In genomic region chr7:99224263-99224947, GRCh38 we compare ENCODE assay signal across 11 cellular contexts. TPM values are rescaled to one million over a fixed set of nuclear protein-coding genes. Genes with fewer than 3 reads are reported as not detected.
DNase-seq lines count a peak whose midpoint lies in the region; ATAC-seq and TF ChIP-seq lines count a peak whose summit lies in the region.
"Had no signal": no experiment of that assay in that cellular context is flagged by ENCODE, and none has a peak within 500 bp of the region (broad histone marks: within the 10 kb centered on the region; RNA-seq: fewer than 3 reads in every experiment).

No MANE protein-coding gene starts in this region.

- no peak overlapping the region for H4K5ac ChIP-seq in IMR-90 (ENCODE audit: low read depth, low read length)

- H3K4me2 ChIP-seq in IMR-90 (ENCODE audit: low read depth, low read length): no peak overlapping the region

- no peaks in the 10 kb centered on the region for H3K36me3 ChIP-seq in IMR-90 (ENCODE audit: control insufficient read depth, insufficient read depth, low read length)
- H3K36me3 ChIP-seq: WERI-Rb-1 had no signal

- DNase-seq in EH (ENCODE audit: low read depth): peak; percentile 42
- peak; percentile 51 for DNase-seq in IMR-90
- peak; percentile 38 for DNase-seq in activated CD4-positive, alpha-beta memory T cell treated with anti-CD3 and anti-CD28 coated beads for 36 hours
- DNase-seq in myocyte (ENCODE audit: low read depth): peak; percentile 95
- no peak for DNase-seq in cortex of kidney (lab: John Stamatoyannopoulos, UW)
- DNase-seq: WERI-Rb-1 had no signal

- H3K27ac ChIP-seq in IMR-90 (ENCODE audit: insufficient read depth, low read length): no peak overlapping the region
- H3K27ac ChIP-seq: WERI-Rb-1 had no signal

- H3K9ac ChIP-seq in IMR-90 (ENCODE audit: low read depth, low read length): no peak overlapping the region

- TF ChIP-seq POLR2A in IMR-90 (IDR thresholded peaks at IDR 0.05; ENCODE audit: low read depth, low read length): no peak

- TF ChIP-seq RAD21 in IMR-90 (IDR thresholded peaks at IDR 0.05; ENCODE audit: low read length): no peak

- dilution Hi-C loops in IMR-90 (cut with HindIII; ENCODE audit: low sequenced_read_pairs, unreplicated experiment): no loop called here

- H2AFZ ChIP-seq in IMR-90 (replicated peaks; ENCODE audit: low read length, poor library complexity): peak overlapping the region; percentile 67

- POLR2A ChIA-PET in IMR-90 (lab: Charles Lee; ENCODE audit: unreplicated experiment): no interaction called here
- POLR2A ChIA-PET in activated CD4-positive, alpha-beta memory T cell treated with anti-CD3 and anti-CD28 coated beads for 36 hours (lab: Charles Lee): no interaction called here

- no peak overlapping the region for H2AK5ac ChIP-seq in IMR-90 (ENCODE audit: low read depth, low read length)

- no peak overlapping the region for H2BK120ac ChIP-seq in IMR-90 (ENCODE audit: low read depth, low read length)

- H3K27me3 ChIP-seq in IMR-90 (ENCODE audit: control insufficient read depth, insufficient read depth, low read length): peaks cover under 1% of the 10 kb centered on the region; the same call in 1 of the 2 replicates

- 96% methylated on average over 4 of the region's 15 CpGs; no CpG with 5 or more reads in 1 of the 2 experiments for WGBS in IMR-90 (ENCODE audit: extremely low coverage in 2 of 2, insufficient read length in 1 of 2), 2 experiments

- H3K27ac Mint-ChIP-seq in activated CD4-positive, alpha-beta memory T cell treated with anti-CD3 and anti-CD28 coated beads for 36 hours: no peak overlapping the region

- no peaks in the 10 kb centered on the region for H3K9me3 Mint-ChIP-seq in activated CD4-positive, alpha-beta memory T cell treated with anti-CD3 and anti-CD28 coated beads for 36 hours

- ATAC-seq in IMR-90 (ENCODE audit: low read depth) (no peak; the same call in 1 of the 2 replicates), HG02588 (IDR thresholded peaks at IDR 0.05; ENCODE audit: unreplicated experiment) (no peak), GM21367 (IDR thresholded peaks at IDR 0.05; ENCODE audit: unreplicated experiment) (no peak)

- no peak overlapping the region for H3K56ac ChIP-seq in IMR-90 (ENCODE audit: extremely low read depth, insufficient read depth, low read length)

- TF ChIP-seq CTCF in IMR-90 (conservative IDR thresholded peaks at IDR 0.05; ENCODE audit: low read depth, low read length): no peak

- H2BK15ac ChIP-seq in IMR-90 (ENCODE audit: low read depth, low read length): no peak overlapping the region

- no peaks in the 10 kb centered on the region for H4K20me1 ChIP-seq in IMR-90 (ENCODE audit: insufficient read depth, low read length)

- no peak overlapping the region for H2BK5ac ChIP-seq in IMR-90 (ENCODE audit: low read depth, low read length, poor library complexity, severe bottlenecking)

- intact Hi-C loops in IMR-90 (cut with micrococcal nuclease): no loop called here
- intact Hi-C loops in activated CD4-positive, alpha-beta memory T cell treated with anti-CD3 and anti-CD28 coated beads for 36 hours (cut with micrococcal nuclease): no loop called here

- H2AK9ac ChIP-seq in IMR-90 (replicated peaks; ENCODE audit: low read depth, low read length, poor library complexity): peak overlapping the region; percentile 65

- no peaks in the 10 kb centered on the region for H3K4me1 ChIP-seq in IMR-90 (ENCODE audit: control insufficient read depth, insufficient read depth, low read length)

- H3K4me1 Mint-ChIP-seq in activated CD4-positive, alpha-beta memory T cell treated with anti-CD3 and anti-CD28 coated beads for 36 hours (ENCODE audit: low read depth): peaks cover 4% of the 10 kb centered on the region

- H2BK20ac ChIP-seq in IMR-90 (ENCODE audit: low read depth, low read length): no peak overlapping the region

- H3K27me3 Mint-ChIP-seq in activated CD4-positive, alpha-beta memory T cell treated with anti-CD3 and anti-CD28 coated beads for 36 hours: no peaks in the 10 kb centered on the region

- CTCF ChIA-PET in IMR-90 (lab: Yijun Ruan, JAX): no interaction called here
- CTCF ChIA-PET in activated CD4-positive, alpha-beta memory T cell treated with anti-CD3 and anti-CD28 coated beads for 36 hours (lab: Charles Lee): no interaction called here

- H3K4me3 ChIP-seq in IMR-90 (ENCODE audit: insufficient read depth, low read depth, low read length): no peak overlapping the region

- no peaks in the 10 kb centered on the region for H3K9me1 ChIP-seq in IMR-90 (ENCODE audit: insufficient read depth, low read length)

- BruUV-seq in IMR-90 (replicated peaks; lab: Mats Ljungman, UMichigan): no TSS peak

- H3K36me3 Mint-ChIP-seq in activated CD4-positive, alpha-beta memory T cell treated with anti-CD3 and anti-CD28 coated beads for 36 hours: no peaks in the 10 kb centered on the region

- no peak overlapping the region for H3K4ac ChIP-seq in IMR-90 (ENCODE audit: low read depth, low read length)

- no peak overlapping the region for H4K8ac ChIP-seq in IMR-90 (ENCODE audit: low read depth in 2 of 2, low read length in 2 of 2)

- H3K18ac ChIP-seq in IMR-90 (ENCODE audit: low read depth, low read length): no peak overlapping the region

- H3K4me3 Mint-ChIP-seq in activated CD4-positive, alpha-beta memory T cell treated with anti-CD3 and anti-CD28 coated beads for 36 hours: no peak overlapping the region

- no peak overlapping the region for H3K14ac ChIP-seq in IMR-90 (replicated peaks; ENCODE audit: low read depth, low read length)

- in situ Hi-C loops in IMR-90 (cut with MboI; ENCODE audit: low sequenced_read_pairs): no loop called here

- no peak overlapping the region for H4K91ac ChIP-seq in IMR-90 (ENCODE audit: insufficient read depth, low read depth, low read length)

- no peak overlapping the region for H3K23ac ChIP-seq in IMR-90 (ENCODE audit: low read depth, low read length)

- H3K79me1 ChIP-seq in IMR-90 (ENCODE audit: low read depth in 1 of 2, low read length in 2 of 2): no peaks in the 10 kb centered on the region

- H3K9me3 ChIP-seq in IMR-90 (ENCODE audit: control insufficient read depth, insufficient read depth, low read length): no peaks in the 10 kb centered on the region

TF ChIP-seq in IMR-90, 13 proteins besides CTCF, POLR2A, EP300 and RAD21:
- TF ChIP-seq BHLHE40 (IDR thresholded peaks at IDR 0.05; ENCODE audit: low read depth, low read length) (0 out of 2 replicates have a peak, but pooled peaks have one; percentile 3), CEBPB (IDR thresholded peaks at IDR 0.05; ENCODE audit: low read depth, low read length) (peak; percentile 59), NFE2L2 (IDR thresholded peaks at IDR 0.05; ENCODE audit: low read depth, low read length) (peak; percentile 60; the same call in 1 of the 2 replicates), ELK1 (IDR thresholded peaks at IDR 0.05; ENCODE audit: borderline replicate concordance, low read depth, low read length) (no peak)

RNA-seq across cellular contexts. Expression of gene KPNA7, which starts 16.5 kb away (rescaled TPM):
- total RNA-seq in IMR-90 (2012; rRNA removed) (not detected in 2 replicates), myocyte (not detected in 2 replicates)
- polyA plus RNA-seq in IMR-90 (2012; rRNA removed): not detected in 2 replicates
- not detected in 2 replicates for polyA plus RNA-seq in IMR-90 (2012; cell fraction: cytosol; rRNA removed)
- not detected in 2 replicates for polyA plus RNA-seq in IMR-90 (2012; cell fraction: nucleus; rRNA removed; ENCODE audit: low replicate concordance)
- not detected for total RNA-seq in activated CD4-positive, alpha-beta memory T cell treated with anti-CD3 and anti-CD28 coated beads for 36 hours
- not detected for polyA plus RNA-seq in myocyte (2012)
- total RNA-seq: endothelial cell of umbilical vein, osteocyte, urinary bladder had no signal
- polyA plus RNA-seq: endothelial cell of umbilical vein had no signal

RNA-seq across cellular contexts. Expression of gene MYH16, which starts 48.2 kb away (rescaled TPM):
- total RNA-seq in IMR-90 (2012; rRNA removed) (0.18 and 0.28 TPM in 2 replicates), myocyte (not detected in 2 replicates)
- polyA plus RNA-seq in IMR-90 (2012; rRNA removed): 0.03 and 0.09 TPM in 2 replicates
- polyA plus RNA-seq in IMR-90 (2012; cell fraction: cytosol; rRNA removed): 0.02 and 0.09 TPM in 2 replicates
- polyA plus RNA-seq in IMR-90 (2012; cell fraction: nucleus; rRNA removed; ENCODE audit: low replicate concordance): 0.03 and 0.04 TPM in 2 replicates
- not detected for total RNA-seq in activated CD4-positive, alpha-beta memory T cell treated with anti-CD3 and anti-CD28 coated beads for 36 hours
- polyA plus RNA-seq in myocyte (2012): not detected
- total RNA-seq: osteocyte, urinary bladder had no signal
- polyA plus RNA-seq: urinary bladder had no signal
